ENCODE assay signal across 8 cellular contexts in genomic region chr9:34591091-34591910, GRCh38. TPM values are rescaled to one million over a fixed set of nuclear protein-coding genes. Genes with fewer than 3 reads are reported as not detected.
DNase-seq lines count a peak whose midpoint lies in the region; ATAC-seq and TF ChIP-seq lines count a peak whose summit lies in the region.

No MANE protein-coding gene starts in this region.

- H3K9ac ChIP-seq in GM23248, result no peak overlapping the region

- H3K4me3 ChIP-seq in CD8-positive, alpha-beta T cell (ENCODE audit: low read depth, low read length), result peak overlapping the region; percentile 73
- no peak overlapping the region for H3K4me3 ChIP-seq in GM23248

- in situ Hi-C loops in GM23248 (cut with MboI), result loop anchor here (5.0 to 10.0 kb wide), 2 partner anchors 39 to 186 kb away; no protein-coding TSS in a partner anchor

- no peaks in the 10 kb centered on the region for H3K79me2 ChIP-seq in GM23248 (ENCODE audit: insufficient read depth)

- no peak overlapping the region for H3K4me2 ChIP-seq in GM23248 (ENCODE audit: unreplicated experiment)

- H2AFZ ChIP-seq in GM23248, result 0 out of 2 replicates have a peak overlapping the region, but pooled peaks have one; percentile 24

- H3K9me3 Mint-ChIP-seq in CD8-positive, alpha-beta T cell, result no peaks in the 10 kb centered on the region
- H3K9me3 Mint-ChIP-seq in chondrocyte (ENCODE audit: low read depth), result no peaks in the 10 kb centered on the region

- H3K27me3 Mint-ChIP-seq in CD8-positive, alpha-beta T cell (ENCODE audit: low read depth), result peaks cover 70% of the 10 kb centered on the region
- peaks cover 52% of the 10 kb centered on the region for H3K27me3 Mint-ChIP-seq in chondrocyte (ENCODE audit: low read depth)

- no peaks in the 10 kb centered on the region for H4K20me1 ChIP-seq in GM23248 (ENCODE audit: insufficient read depth)

- H3K36me3 ChIP-seq in CD8-positive, alpha-beta T cell (ENCODE audit: insufficient read depth, low read length), result no peaks in the 10 kb centered on the region
- H3K36me3 ChIP-seq in GM23248 (ENCODE audit: low read depth), result no peaks in the 10 kb centered on the region

- H3K27ac ChIP-seq in CD8-positive, alpha-beta T cell (ENCODE audit: low read depth, low read length), result no peak overlapping the region
- H3K27ac ChIP-seq in GM23248 (no peak overlapping the region), layer of hippocampus (ENCODE audit: low read depth, low read length) (peak overlapping the region; percentile 38)

- peak; percentile 59 to 86 (median 71) for DNase-seq in CD8-positive, alpha-beta T cell
- DNase-seq in GM23248 (peak; percentile 87), NCI-H2029 treated with DMSO at 0.1 percent for 48 hours (lab: John Stamatoyannopoulos, UW) (peak; percentile 25), chondrocyte (ENCODE audit: low spot score) (no peak)
- peak; percentile 73 to 78 for DNase-seq in activated CD4-positive, alpha-beta T cell treated with anti-CD3 and anti-CD28 coated beads for 4 hours
- DNase-seq in stimulated activated CD4-positive, alpha-beta T cell treated with anti-CD3 and anti-CD28 coated beads, Interleukin-1b, Interleukin-23, amount 100 ng/mL, for 1 hour (ENCODE audit: low read depth in 2 of 2), result peak; percentile 49 to 72

- peak; percentile 83 for ATAC-seq in CD8-positive, alpha-beta T cell
- no peak for ATAC-seq in HG02840 (IDR thresholded peaks at IDR 0.05; ENCODE audit: low FRiP score, unreplicated experiment)

- intact Hi-C loops in CD8-positive, alpha-beta T cell (cut with DNase I, micrococcal nuclease), result loop anchor here (1.0 to 5.0 kb wide), 7 partner anchors 42 to 259 kb away; partner anchors contain the start of gene ENHO (in 1 of the 2)

- CTCF ChIA-PET in CD8-positive, alpha-beta T cell (lab: Charles Lee), result interaction anchor here (0.7 to 4.8 kb wide), 27 partner anchors 9 to 339 kb away, joined by 3 to 41 read pairs (median 7); partner anchors contain the start of gene RPP25L

- 23 to 30% methylated on average over 51 to 60 of the region's 66 CpGs for WGBS in GM23248 (ENCODE audit: low coverage in 1 of 2, low lambda C conversion rate in 2 of 2, missing lambda C conversion rate in 2 of 2), 2 experiments

- peaks cover 32% of the 10 kb centered on the region for H3K4me1 Mint-ChIP-seq in CD8-positive, alpha-beta T cell (ENCODE audit: low read depth)
- H3K4me1 Mint-ChIP-seq in chondrocyte (ENCODE audit: low read depth), result peaks cover 16% of the 10 kb centered on the region

- H3K36me3 Mint-ChIP-seq in CD8-positive, alpha-beta T cell, result no peaks in the 10 kb centered on the region
- no peaks in the 10 kb centered on the region for H3K36me3 Mint-ChIP-seq in chondrocyte (ENCODE audit: low read depth)

- H3K9me2 ChIP-seq in GM23248 (ENCODE audit: insufficient read depth), result no peaks in the 10 kb centered on the region

- peak overlapping the region; percentile 78 for H3K4me3 Mint-ChIP-seq in CD8-positive, alpha-beta T cell
- H3K4me3 Mint-ChIP-seq in chondrocyte (ENCODE audit: unreplicated experiment), result peak overlapping the region; percentile 36

- no peak overlapping the region for H3K27ac Mint-ChIP-seq in CD8-positive, alpha-beta T cell
- H3K27ac Mint-ChIP-seq in chondrocyte (ENCODE audit: unreplicated experiment), result no peak overlapping the region

- TF ChIP-seq CTCF in CD8-positive, alpha-beta T cell (IDR thresholded peaks at IDR 0.05), result peak; percentile 74
- TF ChIP-seq CTCF in chondrocyte (IDR thresholded peaks at IDR 0.05), result peak; percentile 93

- H3F3A ChIP-seq in GM23248 (ENCODE audit: insufficient read depth), result no peaks in the 10 kb centered on the region

- H3K9me3 ChIP-seq in CD8-positive, alpha-beta T cell (ENCODE audit: low read length), result no peaks in the 10 kb centered on the region
- no peaks in the 10 kb centered on the region for H3K9me3 ChIP-seq in GM23248 (ENCODE audit: low read depth)

- peaks cover 9% of the 10 kb centered on the region for H3K4me1 ChIP-seq in CD8-positive, alpha-beta T cell (ENCODE audit: insufficient read depth, low read length)
- H3K4me1 ChIP-seq in GM23248 (ENCODE audit: insufficient read depth), result no peaks in the 10 kb centered on the region

- H3K27me3 ChIP-seq in CD8-positive, alpha-beta T cell (ENCODE audit: insufficient read depth, low read length), result peaks cover 48% of the 10 kb centered on the region
- peaks cover 77% of the 10 kb centered on the region for H3K27me3 ChIP-seq in GM23248 (replicated peaks; ENCODE audit: insufficient read depth)
- H3K27me3 ChIP-seq in layer of hippocampus (ENCODE audit: control insufficient read depth, insufficient read depth, low read length), result peaks cover 2% of the 10 kb centered on the region

- POLR2A ChIA-PET in CD8-positive, alpha-beta T cell (lab: Charles Lee), result interaction anchor here (0.9 kb wide), 1 partner anchor 187 kb away, joined by 3 read pairs; no protein-coding TSS in a partner anchor

RNA-seq across cellular contexts. Expression of gene CNTFR, which starts 1.8 kb away (rescaled TPM):
- total RNA-seq in CD8-positive, alpha-beta T cell, result not detected
- total RNA-seq in GM23248 (2014; rRNA removed; shearing (Covaris generic)), result not detected in 2 replicates
- not detected in 2 replicates for polyA plus RNA-seq in GM23248 (2016; fragmentation: Nextera tagmentation; extraction: Ambion mirVana)
- 0.12 TPM in 1 of 3 replicates, not detected in the others for total RNA-seq in chondrocyte

RNA-seq across cellular contexts. Expression of gene RPP25L, which starts 20.6 kb away (rescaled TPM):
- total RNA-seq in CD8-positive, alpha-beta T cell, result 1 to 10 TPM; 4.4 to 5.1 TPM
- total RNA-seq in GM23248 (2014; rRNA removed; shearing (Covaris generic)), result 16.9 and 28.7 TPM in 2 replicates
- polyA plus RNA-seq in GM23248 (2016; fragmentation: Nextera tagmentation; extraction: Ambion mirVana), result 21.0 and 25.0 TPM in 2 replicates
- total RNA-seq in chondrocyte, result 10.6 to 11.0 TPM (median 10.9 TPM) in 3 replicates

RNA-seq across cellular contexts. Expression of gene DCTN3, which starts 29.0 kb away (rescaled TPM):
- 10 to 100 TPM; 82.8 to 85.3 TPM for total RNA-seq in CD8-positive, alpha-beta T cell
- total RNA-seq in GM23248 (2014; rRNA removed; shearing (Covaris generic)), result 77.1 and 130 TPM in 2 replicates
- 148 and 161 TPM in 2 replicates for polyA plus RNA-seq in GM23248 (2016; fragmentation: Nextera tagmentation; extraction: Ambion mirVana)
- 79.5 to 105 TPM (median 79.5 TPM) in 3 replicates for total RNA-seq in chondrocyte

RNA-seq across cellular contexts. Expression of gene ARID3C, which starts 37.6 kb away (rescaled TPM):
- total RNA-seq in CD8-positive, alpha-beta T cell, result not detected
- 0.11 and 0.38 TPM in 2 replicates for total RNA-seq in GM23248 (2014; rRNA removed; shearing (Covaris generic))
- not detected in 2 replicates for polyA plus RNA-seq in GM23248 (2016; fragmentation: Nextera tagmentation; extraction: Ambion mirVana)
- 0.20 TPM in 1 of 3 replicates, not detected in the others for total RNA-seq in chondrocyte

RNA-seq across cellular contexts. Expression of gene SIGMAR1, which starts 46.3 kb away (rescaled TPM):
- total RNA-seq in CD8-positive, alpha-beta T cell, result 1 to 10 TPM; 8.5 to 9.6 TPM
- total RNA-seq in GM23248 (2014; rRNA removed; shearing (Covaris generic)), result 138 and 148 TPM in 2 replicates
- polyA plus RNA-seq in GM23248 (2016; fragmentation: Nextera tagmentation; extraction: Ambion mirVana), result 142 and 147 TPM in 2 replicates
- total RNA-seq in chondrocyte, result 71.6 to 84.9 TPM (median 76.7 TPM) in 3 replicates
